ENCODE assay signal across 7 cellular contexts in the genomic region with DNA sequence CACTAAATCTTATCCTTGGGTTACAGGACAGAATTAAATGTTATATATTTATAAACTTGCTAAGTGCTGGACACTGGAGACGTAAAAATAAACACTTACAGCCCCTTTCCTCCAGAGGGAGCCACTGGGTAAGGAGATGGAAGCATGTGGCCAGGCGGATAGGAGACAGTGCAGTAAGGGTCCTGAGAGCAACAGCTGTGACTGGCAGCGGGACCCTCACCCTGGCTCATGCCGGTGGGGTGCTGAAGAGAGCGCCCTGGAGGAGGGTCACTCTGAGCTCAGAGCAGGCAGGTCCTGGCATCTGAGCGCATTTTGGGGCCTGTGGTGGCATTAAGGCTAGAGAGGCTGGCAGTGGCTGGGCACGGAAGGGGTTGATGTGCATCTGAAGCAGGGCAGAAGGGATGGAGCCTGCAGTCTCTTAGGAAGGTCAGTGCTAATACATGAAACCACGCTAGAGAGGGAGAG. TPM values are rescaled to one million over a fixed set of nuclear protein-coding genes. Genes with fewer than 3 reads are reported as not detected.
DNase-seq lines count a peak whose midpoint lies in the region; TF ChIP-seq lines count a peak whose summit lies in the region.

No MANE protein-coding gene starts in this region.

- H3K4me2 ChIP-seq in parathyroid adenoma (ENCODE audit: low read length): no peak overlapping the region

- peak; percentile 40 for DNase-seq in DMS114 treated with DMSO at 0.1 percent for 48 hours (lab: John Stamatoyannopoulos, UW; ENCODE audit: unreplicated experiment)
- peak in 1 of 2 experiments; percentile 48 for DNase-seq in HL-60 (ENCODE audit: low read depth in 1 of 2, low spot score in 1 of 2)
- peak; percentile 17 for DNase-seq in SKM-1 (lab: John Stamatoyannopoulos, UW; ENCODE audit: unreplicated experiment)
- DNase-seq in esophagus muscularis mucosa (ENCODE audit: extremely low spot score): peak; percentile 82
- DNase-seq in DMS79 treated with DMSO at 0.1 percent for 48 hours (lab: John Stamatoyannopoulos, UW): no peak
- no peak for DNase-seq in NCI-H187 treated with DMSO at 0.1 percent for 48 hours (lab: John Stamatoyannopoulos, UW)

- H3K27me3 ChIP-seq in HL-60 (ENCODE audit: insufficient read depth, poor library complexity, severe bottlenecking): no peaks in the 10 kb centered on the region
- H3K27me3 ChIP-seq in esophagus muscularis mucosa: no peaks in the 10 kb centered on the region
- H3K27me3 ChIP-seq in parathyroid adenoma (ENCODE audit: control insufficient read depth, insufficient read depth, low read length): no peaks in the 10 kb centered on the region

- H3K4me3 ChIP-seq in HL-60 (replicated peaks; ENCODE audit: insufficient read depth, low read length): no peak overlapping the region
- H3K4me3 ChIP-seq in esophagus muscularis mucosa: no peak overlapping the region
- no peak overlapping the region for H3K4me3 ChIP-seq in parathyroid adenoma (ENCODE audit: low read depth, low read length)

- no peak for TF ChIP-seq EP300 in esophagus muscularis mucosa (IDR thresholded peaks at IDR 0.05)

- no peak for TF ChIP-seq POLR2A in esophagus muscularis mucosa (IDR thresholded peaks at IDR 0.05; ENCODE audit: low read depth)

- H3K4me1 ChIP-seq in esophagus muscularis mucosa (peaks cover 0 to 1% (median under 1%) of the 10 kb centered on the region in 4 donors), parathyroid adenoma (peaks cover 11% of the 10 kb centered on the region)

- H3K9me3 ChIP-seq in esophagus muscularis mucosa (no peaks in the 10 kb centered on the region), parathyroid adenoma (ENCODE audit: control insufficient read depth, low read length) (no peaks in the 10 kb centered on the region)

- intact Hi-C loops in esophagus muscularis mucosa (cut with DNase I): no loop called here

- 70% methylated on average over 6 of the region's 8 CpGs for WGBS in esophagus muscularis mucosa

- no peak overlapping the region for H3K27ac ChIP-seq in HL-60 (replicated peaks)
- H3K27ac ChIP-seq in esophagus muscularis mucosa (replicated peaks in 1 of 4): no peak overlapping the region
- H3K27ac ChIP-seq in parathyroid adenoma: no peak overlapping the region

- peaks cover 83 to 100% (median 99%) of the 10 kb centered on the region in 4 donors for H3K36me3 ChIP-seq in esophagus muscularis mucosa
- H3K36me3 ChIP-seq in parathyroid adenoma (ENCODE audit: control insufficient read depth, insufficient read depth, low read length): no peaks in the 10 kb centered on the region

- no peaks in the 10 kb centered on the region for H3K79me2 ChIP-seq in parathyroid adenoma

- H2AFZ ChIP-seq in parathyroid adenoma: no peak overlapping the region

- no peak overlapping the region for H3K9ac ChIP-seq in parathyroid adenoma

- peak; percentile 36 for TF ChIP-seq CTCF in HL-60 (IDR thresholded peaks at IDR 0.05; ENCODE audit: insufficient read depth, low read length)
- peak; percentile 37 to 60 (median 47) for TF ChIP-seq CTCF in esophagus muscularis mucosa (IDR thresholded peaks at IDR 0.05)
- TF ChIP-seq CTCF in parathyroid adenoma (IDR thresholded peaks at IDR 0.05): peak; percentile 53

RNA-seq across cellular contexts. Expression of a gene that starts 16.0 kb away (rescaled TPM):
- 100 to 1,000 TPM in 1 of 4 donors, 10 to 100 TPM in 3; 67.7 to 110 (median 89.6) TPM for total RNA-seq in esophagus muscularis mucosa

RNA-seq across cellular contexts. Expression of a gene that starts 55.4 kb away (rescaled TPM):
- total RNA-seq in esophagus muscularis mucosa: 10 to 100 TPM; 21.4 to 28.9 (median 23.8) TPM

Comparison
In these comparisons a context has a peak if more than half of its experiments do, and no peak if none do; other contexts are left out.
1. DNase-seq: peak in DMS114 treated with DMSO at 0.1 percent for 48 hours (single experiment), SKM-1 (single experiment) and esophagus muscularis mucosa (single experiment); none in DMS79 treated with DMSO at 0.1 percent for 48 hours (single experiment) and NCI-H187 treated with DMSO at 0.1 percent for 48 hours (single experiment).
2. Peak in every context shown above with its lines, with median percentiles within 50 percentile points of each other: CTCF ChIP-seq.